ENCODE assay signal across 40 cellular contexts in the genomic region with DNA sequence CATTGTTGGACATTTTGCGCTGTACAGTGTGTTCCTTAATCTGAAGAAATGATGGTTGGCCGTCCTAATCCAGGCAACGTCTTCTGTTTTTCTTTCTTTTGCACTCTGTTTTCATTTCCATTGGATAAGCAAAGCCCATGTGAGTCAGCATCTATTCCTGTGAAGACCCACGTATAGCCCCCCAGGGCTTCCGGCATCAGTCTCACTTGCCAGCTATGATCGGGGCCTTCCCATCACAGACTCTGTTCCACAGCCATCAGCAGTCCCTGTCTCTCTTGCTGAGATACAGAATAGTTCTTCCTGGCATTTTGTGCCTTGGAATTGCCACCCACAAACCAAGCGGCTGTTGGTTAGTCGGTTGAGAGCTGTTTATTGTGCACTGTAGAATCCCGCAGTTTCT. TPM values are rescaled to one million over a fixed set of nuclear protein-coding genes. Genes with fewer than 3 reads are reported as not detected.
"Had no signal": no experiment of that assay in that cellular context is flagged by ENCODE, and none has a peak within 500 bp of the region (broad histone marks: within the 10 kb centered on the region; RNA-seq: fewer than 3 reads in every experiment).

No MANE protein-coding gene starts in this region.

- DNase-seq: activated B cell treated with CpG ODN at 0.5 μM for 24 hours; activated CD4-positive, alpha-beta memory T cell treated with anti-CD3 and anti-CD28 coated beads, Interleukin-2, amount 10 ng/mL, durations not matched to agents 7 days and 5 days; activated CD4-positive, alpha-beta T cell treated with anti-CD3 and anti-CD28 coated beads for 48 hours; activated CD4-positive, CD25-positive, alpha-beta regulatory T cell treated with anti-CD3 and anti-CD28 coated beads, Interleukin-2, amount 50 U/mL, for 72 hours; activated gamma-delta T cell; activated naive CD4-positive, alpha-beta T cell treated with Interleukin-2 at 50 U/mL for 16 hours; activated naive CD8-positive, alpha-beta T cell treated with anti-CD3 and anti-CD28 coated beads, Interleukin-2, amount 10 ng/mL, durations not matched to agents 7 days and 5 days; activated T-cell treated with anti-CD3 and anti-CD28 coated beads, Interleukin-2, amount 50 U/mL, for 1 hour; activated T-cell treated with anti-CD3 and anti-CD28 coated beads, Interleukin-2, amount 50 U/mL, for 72 hours; amygdala; Karpas-422; KBM-7; NCI-H1048; NCI-H1105 treated with DMSO at 0.1 percent for 48 hours; NCI-H1436; NCI-H1694; NCI-H1930; NCI-H2107; NCI-H2171; NCI-H510A; NCI-H526; NCI-H748 treated with DMSO at 0.1 percent for 48 hours; NK-92 treated with Interleukin-12 subunit alpha and Interleukin-12 subunit beta, amount 100 ng/mL, for 24 hours; PC-3; Peyer's patch; SIG-M5; T-cell; T-helper 17 cell had no signal

- H3K4me3 ChIP-seq: ascending aorta, cardiac muscle cell, Peyer's patch had no signal

- H3K4me1 ChIP-seq: ascending aorta, Peyer's patch had no signal

- ATAC-seq: activated T-cell treated with anti-CD3 and anti-CD28 coated beads, Interleukin-2, amount 50 U/mL, for 72 hours; activated T-helper 17 cell treated with anti-CD3 and anti-CD28 coated beads, Interleukin-2, amount 50 U/mL, for 72 hours; PC-3; Right ventricle myocardium inferior; SK-N-SH treated with all-trans-retinoic acid at 6 μM for 48 hours; T-cell; T-helper 17 cell had no signal

- H3K27me3 ChIP-seq: ascending aorta, cardiac muscle cell, Peyer's patch had no signal

- H3K27ac ChIP-seq: ascending aorta, cardiac muscle cell, Peyer's patch, RWPE1, VCaP had no signal

- H3K9me3 ChIP-seq: ascending aorta, Peyer's patch had no signal

- H3K36me3 ChIP-seq: ascending aorta, cardiac muscle cell, Peyer's patch had no signal

RNA-seq across cellular contexts. Expression of a gene that starts 29.2 kb away (rescaled TPM):
- total RNA-seq: activated B cell treated with CpG ODN at 0.5 μM for 24 hours; activated CD8-positive, alpha-beta memory T cell treated with anti-CD3 and anti-CD28 coated beads for 36 hours; activated naive CD8-positive, alpha-beta T cell treated with anti-CD3 and anti-CD28 coated beads, Interleukin-2, amount 10 ng/mL, durations not matched to agents 7 days and 5 days; activated T-cell treated with anti-CD3 and anti-CD28 coated beads, Interleukin-2, amount 50 U/mL, for 72 hours; activated T-helper 17 cell treated with anti-CD3 and anti-CD28 coated beads, Interleukin-2, amount 50 U/mL, for 72 hours; ascending aorta; cardiac muscle cell; MCF 10A; PC-3; Peyer's patch; Right ventricle myocardium inferior; SK-MEL-5; T-cell had no signal
- polyA plus RNA-seq: adipose tissue, cardiac muscle cell, IgD-negative memory B cell had no signal
